8 cellular contexts compared by ENCODE assay signal in genomic region chr19:47111682-47112165, GRCh38. TPM values are rescaled to one million over a fixed set of nuclear protein-coding genes. Genes with fewer than 3 reads are reported as not detected.
DNase-seq lines count a peak whose midpoint lies in the region; ATAC-seq and TF ChIP-seq lines count a peak whose summit lies in the region.

No MANE protein-coding gene starts in this region.

- no peaks in the 10 kb centered on the region for H3K27me3 Mint-ChIP-seq in activated T-helper 1 cell treated with anti-CD3 and anti-CD28 coated beads, Interleukin-12 subunit alpha, Interleukin-12 subunit beta, Interleukin-2, Interleukin-4 antibody, amounts not matched to agents 30 ng/mL and 10 ng/mL and 1 ng/mL, durations not matched to agents 14 hours and 24 hours and 36 hours (ENCODE audit: insufficient read depth)

- 0 to 2% (median 0%) methylated on average over 6 to 24 of the region's 24 CpGs for WGBS in stomach, 5 donors

- peak; percentile 53 for DNase-seq in DMS53 (lab: John Stamatoyannopoulos, UW)
- no peak for DNase-seq in DMS53 treated with DMSO at 0.1 percent for 48 hours (lab: John Stamatoyannopoulos, UW; ENCODE audit: unreplicated experiment)
- no peak for DNase-seq in activated T-helper 1 cell treated with anti-CD3 and anti-CD28 coated beads, Interleukin-12 subunit alpha, Interleukin-12 subunit beta, Interleukin-2, Interleukin-4 antibody, amounts not matched to agents 30 ng/mL and 10 ng/mL and 1 ng/mL, durations not matched to agents 14 hours and 24 hours and 36 hours (ENCODE audit: low spot score)
- DNase-seq in stomach, result no peak
- DNase-seq in NCI-H510A treated with DMSO at 0.1 percent for 48 hours (lab: John Stamatoyannopoulos, UW), result no peak

- intact Hi-C loops in activated T-helper 1 cell treated with anti-CD3 and anti-CD28 coated beads, Interleukin-12 subunit alpha, Interleukin-12 subunit beta, Interleukin-2, Interleukin-4 antibody, amounts not matched to agents 30 ng/mL and 10 ng/mL and 1 ng/mL, durations not matched to agents 14 hours and 24 hours and 36 hours (cut with micrococcal nuclease), result loop anchor here (2.0 to 5.0 kb wide), 3 partner anchors 251 to 511 kb away; partner anchors contain the start of genes ARHGAP35, CALM3 and SLC1A5
- intact Hi-C loops in stomach (cut with DNase I; ENCODE audit: low total_unique reads), result no loop called here

- H3K4me1 Mint-ChIP-seq in activated T-helper 1 cell treated with anti-CD3 and anti-CD28 coated beads, Interleukin-12 subunit alpha, Interleukin-12 subunit beta, Interleukin-2, Interleukin-4 antibody, amounts not matched to agents 30 ng/mL and 10 ng/mL and 1 ng/mL, durations not matched to agents 14 hours and 24 hours and 36 hours (ENCODE audit: low read depth), result peaks cover 48% of the 10 kb centered on the region

- peaks cover 25% of the 10 kb centered on the region for H3K36me3 Mint-ChIP-seq in activated T-helper 1 cell treated with anti-CD3 and anti-CD28 coated beads, Interleukin-12 subunit alpha, Interleukin-12 subunit beta, Interleukin-2, Interleukin-4 antibody, amounts not matched to agents 30 ng/mL and 10 ng/mL and 1 ng/mL, durations not matched to agents 14 hours and 24 hours and 36 hours (ENCODE audit: low read depth)

- H3K27ac ChIP-seq in stomach, result peak overlapping the region; percentile 97 to 100 (median 100)

- H3K9me3 Mint-ChIP-seq in activated T-helper 1 cell treated with anti-CD3 and anti-CD28 coated beads, Interleukin-12 subunit alpha, Interleukin-12 subunit beta, Interleukin-2, Interleukin-4 antibody, amounts not matched to agents 30 ng/mL and 10 ng/mL and 1 ng/mL, durations not matched to agents 14 hours and 24 hours and 36 hours, result no peaks in the 10 kb centered on the region

- TF ChIP-seq EP300 in stomach (IDR thresholded peaks at IDR 0.05), result no peak

- peak overlapping the region; percentile 99 for H3K27ac Mint-ChIP-seq in activated T-helper 1 cell treated with anti-CD3 and anti-CD28 coated beads, Interleukin-12 subunit alpha, Interleukin-12 subunit beta, Interleukin-2, Interleukin-4 antibody, amounts not matched to agents 30 ng/mL and 10 ng/mL and 1 ng/mL, durations not matched to agents 14 hours and 24 hours and 36 hours

- TF ChIP-seq POLR2A in stomach (IDR thresholded peaks at IDR 0.05), result no peak

- no peaks in the 10 kb centered on the region for H3K36me3 ChIP-seq in stomach

- H3K27me3 ChIP-seq in stomach, result no peaks in the 10 kb centered on the region

- H3K4me3 Mint-ChIP-seq in activated T-helper 1 cell treated with anti-CD3 and anti-CD28 coated beads, Interleukin-12 subunit alpha, Interleukin-12 subunit beta, Interleukin-2, Interleukin-4 antibody, amounts not matched to agents 30 ng/mL and 10 ng/mL and 1 ng/mL, durations not matched to agents 14 hours and 24 hours and 36 hours, result peak overlapping the region; percentile 92

- TF ChIP-seq CTCF in stomach (IDR thresholded peaks at IDR 0.05), result no peak

- H3K9me3 ChIP-seq in iPS-18c (ENCODE audit: control insufficient read depth, insufficient read depth, low read length) (peaks cover 2% of the 10 kb centered on the region), stomach (no peaks in the 10 kb centered on the region)

- H3K4me3 ChIP-seq in iPS-18c (ENCODE audit: insufficient read depth, low read depth, low read length), result peak overlapping the region; percentile 89
- peak overlapping the region; percentile 72 to 99 (median 84) for H3K4me3 ChIP-seq in stomach

- H3K4me1 ChIP-seq in stomach, result peaks cover 30 to 50% (median 45%) of the 10 kb centered on the region in 4 donors

- no peak for ATAC-seq in GM19463 (IDR thresholded peaks at IDR 0.05; ENCODE audit: unreplicated experiment)
- ATAC-seq in HG03457 (IDR thresholded peaks at IDR 0.05; ENCODE audit: unreplicated experiment), result no peak

RNA-seq across cellular contexts. Expression of gene ZC3H4, which starts 1.9 kb away (rescaled TPM):
- 111 and 114 TPM in 2 replicates for total RNA-seq in activated T-helper 1 cell treated with anti-CD3 and anti-CD28 coated beads, Interleukin-12 subunit alpha, Interleukin-12 subunit beta, Interleukin-2, Interleukin-4 antibody, amounts not matched to agents 30 ng/mL and 10 ng/mL and 1 ng/mL, durations not matched to agents 14 hours and 24 hours and 36 hours
- total RNA-seq in stomach, result 10 to 100 TPM; 14.7 to 78.5 (median 38.8) TPM
- polyA plus RNA-seq in stomach, result 1 to 10 TPM; 4.7 to 8.5 (median 5.7) TPM

RNA-seq across cellular contexts. Expression of gene SAE1, which starts 18.9 kb away (rescaled TPM):
- total RNA-seq in activated T-helper 1 cell treated with anti-CD3 and anti-CD28 coated beads, Interleukin-12 subunit alpha, Interleukin-12 subunit beta, Interleukin-2, Interleukin-4 antibody, amounts not matched to agents 30 ng/mL and 10 ng/mL and 1 ng/mL, durations not matched to agents 14 hours and 24 hours and 36 hours, result 141 and 142 TPM in 2 replicates
- 100 to 1,000 TPM in 1 of 5 donors, 10 to 100 TPM in 4; 16.2 to 373 (median 38.7) TPM for total RNA-seq in stomach
- polyA plus RNA-seq in stomach, result 10 to 100 TPM; 37.8 to 53.9 (median 48.4) TPM
